Comparison of ENCODE assay signal across 8 cellular contexts in the genomic region with DNA sequence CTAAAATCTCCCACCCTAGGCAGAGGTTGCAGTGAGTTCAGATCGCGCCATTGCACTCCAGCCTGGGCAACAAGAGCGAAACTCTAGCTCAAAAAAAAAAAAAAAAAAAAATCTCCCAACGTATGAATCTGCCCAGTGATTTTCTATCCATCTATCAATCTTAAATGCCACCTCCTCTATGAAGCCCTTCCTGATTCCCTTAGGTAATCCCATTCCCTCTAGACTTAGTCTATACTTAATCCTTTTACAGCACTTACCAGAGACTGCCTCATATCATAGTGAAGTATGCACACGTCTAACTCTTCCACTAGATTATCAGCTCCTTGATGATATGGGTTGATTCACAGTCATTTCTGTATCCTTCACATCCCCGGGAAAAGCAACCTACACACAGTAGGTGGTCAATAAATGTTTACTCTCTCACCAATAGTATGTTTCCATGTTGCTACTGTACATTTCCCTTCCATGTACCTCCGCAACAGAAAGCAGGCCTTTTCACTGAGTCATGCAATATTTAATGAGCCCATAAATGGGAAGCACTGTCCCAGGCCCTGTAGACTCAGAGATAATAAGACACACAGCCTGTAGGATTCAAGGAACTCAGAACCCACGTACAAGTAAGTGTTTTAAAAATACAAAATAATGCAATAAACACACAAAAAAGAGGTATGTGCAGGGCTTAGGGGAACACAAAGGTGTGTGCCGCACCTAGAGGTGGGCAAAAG. TPM values are rescaled to one million over a fixed set of nuclear protein-coding genes. Genes with fewer than 3 reads are reported as not detected.
DNase-seq lines count a peak whose midpoint lies in the region; ATAC-seq and TF ChIP-seq lines count a peak whose summit lies in the region.

No MANE protein-coding gene starts in this region.

- H3K4me1 ChIP-seq in tibial nerve = peaks cover 0 to 41% (median 21%) of the 10 kb centered on the region in 4 donors

- POLR2A ChIA-PET in activated B cell treated with CpG ODN at 0.5 μM for 24 hours (lab: Charles Lee) = interaction anchor here (1.1 to 1.9 kb wide), 2 partner anchors 9 to 12 kb away, joined by 4 read pairs; no protein-coding TSS in a partner anchor

- no peak for TF ChIP-seq POLR2A in tibial nerve (IDR thresholded peaks at IDR 0.05)

- H3K4me3 Mint-ChIP-seq in activated T-cell treated with anti-CD3 and anti-CD28 coated beads, Interleukin-2, amount 50 U/mL, for 4 hours = peak overlapping the region; percentile 99
- peak overlapping the region; percentile 99 for H3K4me3 Mint-ChIP-seq in activated B cell treated with CpG ODN at 0.5 μM for 24 hours
- peak overlapping the region; percentile 95 to 100 (median 99) for H3K4me3 Mint-ChIP-seq in immature natural killer cell

- ATAC-seq in activated T-cell treated with anti-CD3 and anti-CD28 coated beads, Interleukin-2, amount 50 U/mL, for 4 hours = no peak
- ATAC-seq in activated B cell treated with CpG ODN at 0.5 μM for 24 hours (ENCODE audit: low read depth) (no peak), GM21360 (IDR thresholded peaks at IDR 0.05; ENCODE audit: unreplicated experiment) (no peak)

- 72 to 83% methylated on average over 9 of the region's 9 CpGs for WGBS in tibial nerve, 2 donors

- H3K36me3 Mint-ChIP-seq in activated T-cell treated with anti-CD3 and anti-CD28 coated beads, Interleukin-2, amount 50 U/mL, for 4 hours (ENCODE audit: insufficient read depth) = peaks cover 42% of the 10 kb centered on the region
- peaks cover 70% of the 10 kb centered on the region for H3K36me3 Mint-ChIP-seq in activated B cell treated with CpG ODN at 0.5 μM for 24 hours (ENCODE audit: low read depth)
- H3K36me3 Mint-ChIP-seq in immature natural killer cell = peaks cover 19 to 41% (median 24%) of the 10 kb centered on the region in 3 donors

- H3K9me3 ChIP-seq in tibial nerve = no peaks in the 10 kb centered on the region

- CTCF ChIA-PET in activated B cell treated with CpG ODN at 0.5 μM for 24 hours (lab: Charles Lee) = interaction anchor here (1.0 kb wide), 1 partner anchor 23 kb away, joined by 3 read pairs; no protein-coding TSS in a partner anchor

- H3K27ac Mint-ChIP-seq in activated B cell treated with CpG ODN at 0.5 μM for 24 hours (no peak overlapping the region), immature natural killer cell (peak overlapping the region; percentile 89 to 97 (median 96))

- no peaks in the 10 kb centered on the region for H3K27me3 ChIP-seq in tibial nerve

- H3K36me3 ChIP-seq in tibial nerve = peaks cover 0 to 52% (median 14%) of the 10 kb centered on the region in 3 donors

- intact Hi-C loops in activated B cell treated with CpG ODN at 0.5 μM for 24 hours (cut with micrococcal nuclease) = loop anchor here (5.0 kb wide), 3 partner anchors 107 to 1912 kb away; a partner anchor contains a TSS

- no peak for TF ChIP-seq EP300 in tibial nerve (IDR thresholded peaks at IDR 0.05)

- H3K4me3 ChIP-seq in tibial nerve = peak overlapping the region; percentile 76 to 84 (median 76)

- no peak overlapping the region for H3K27ac ChIP-seq in tibial nerve

- TF ChIP-seq CTCF in activated B cell treated with CpG ODN at 0.5 μM for 24 hours (IDR thresholded peaks at IDR 0.05) (no peak), tibial nerve (IDR thresholded peaks at IDR 0.05) (no peak)

- H3K4me1 Mint-ChIP-seq in activated T-cell treated with anti-CD3 and anti-CD28 coated beads, Interleukin-2, amount 50 U/mL, for 4 hours (ENCODE audit: low read depth) = peaks cover 52% of the 10 kb centered on the region
- H3K4me1 Mint-ChIP-seq in activated B cell treated with CpG ODN at 0.5 μM for 24 hours (peaks cover 43% of the 10 kb centered on the region), immature natural killer cell (peaks cover 46 to 63% of the 10 kb centered on the region in 2 donors)

- H3K27me3 Mint-ChIP-seq in activated T-cell treated with anti-CD3 and anti-CD28 coated beads, Interleukin-2, amount 50 U/mL, for 4 hours (ENCODE audit: low read depth) = no peaks in the 10 kb centered on the region
- H3K27me3 Mint-ChIP-seq in activated B cell treated with CpG ODN at 0.5 μM for 24 hours (no peaks in the 10 kb centered on the region), immature natural killer cell (ENCODE audit: low read depth in 3 of 3) (peaks cover 4 to 11% (median 8%) of the 10 kb centered on the region in 3 donors)

- no peak for DNase-seq in activated T-cell treated with anti-CD3 and anti-CD28 coated beads, Interleukin-2, amount 50 U/mL, for 4 hours
- no peak for DNase-seq in activated T-cell treated with anti-CD3 and anti-CD28 coated beads, Interleukin-2, amount 50 U/mL, for 48 hours
- no peak for DNase-seq in activated B cell treated with CpG ODN at 0.5 μM for 24 hours
- DNase-seq in immature natural killer cell = no peak
- DNase-seq in tibial nerve (ENCODE audit: low spot score in 2 of 2) = no peak
- no peak for DNase-seq in NCI-H1436 treated with DMSO at 0.1 percent for 48 hours (lab: John Stamatoyannopoulos, UW)
- DNase-seq in SW480 (ENCODE audit: low spot score) = no peak

- H3K9me3 Mint-ChIP-seq in activated T-cell treated with anti-CD3 and anti-CD28 coated beads, Interleukin-2, amount 50 U/mL, for 4 hours = no peaks in the 10 kb centered on the region
- H3K9me3 Mint-ChIP-seq in activated B cell treated with CpG ODN at 0.5 μM for 24 hours (no peaks in the 10 kb centered on the region), immature natural killer cell (no peaks in the 10 kb centered on the region)

RNA-seq across cellular contexts. Expression of a gene that starts 1.2 kb away (rescaled TPM):
- 10 to 100 TPM; 47.7 to 60.8 (median 55.8) TPM for total RNA-seq in activated T-cell treated with anti-CD3 and anti-CD28 coated beads, Interleukin-2, amount 50 U/mL, for 4 hours
- total RNA-seq in activated B cell treated with CpG ODN at 0.5 μM for 24 hours (53.8 and 59.8 TPM in 2 replicates), tibial nerve (10 to 100 TPM; 53.0 to 65.9 (median 59.6) TPM)
- polyA plus RNA-seq in immature natural killer cell = 10 to 100 TPM in 1 of 3 donors, 1 to 10 TPM in 2; 8.5 to 20.3 (median 9.3) TPM

RNA-seq across cellular contexts. Expression of a gene that starts 1.4 kb away (rescaled TPM):
- 10 to 100 TPM; 34.7 to 37.7 (median 37.2) TPM for total RNA-seq in activated T-cell treated with anti-CD3 and anti-CD28 coated beads, Interleukin-2, amount 50 U/mL, for 4 hours
- total RNA-seq in activated B cell treated with CpG ODN at 0.5 μM for 24 hours (27.0 and 27.1 TPM in 2 replicates), tibial nerve (10 to 100 TPM in 1 of 4 donors, 1 to 10 TPM in 3; 6.5 to 22.8 (median 9.5) TPM)
- polyA plus RNA-seq in immature natural killer cell = 10 to 100 TPM; 17.9 to 23.6 (median 22.9) TPM
